In genomic region chr20:63573739-63574131, GRCh38 we compare ENCODE assay signal across 8 cellular contexts. TPM values are rescaled to one million over a fixed set of nuclear protein-coding genes. Genes with fewer than 3 reads are reported as not detected.
DNase-seq lines count a peak whose midpoint lies in the region; ATAC-seq and TF ChIP-seq lines count a peak whose summit lies in the region.

No MANE protein-coding gene starts in this region.

- TF ChIP-seq CTCF in astrocyte of the cerebellum (IDR thresholded peaks at IDR 0.05; ENCODE audit: low read depth, low read length, missing control alignments) (no peak), left lung (IDR thresholded peaks at IDR 0.05) (no peak), thoracic aorta (IDR thresholded peaks at IDR 0.05) (no peak)

- intact Hi-C loops in left lung (cut with DNase I): no loop called here

- peak overlapping the region; percentile 88 for H3K4me3 Mint-ChIP-seq in T-helper 1 cell treated with Interleukin-12 subunit alpha and Interleukin-12 subunit beta and Interleukin-4 antibody, amounts not matched to agents 30 μg/mL and 1 μg/mL, for 36 hours

- no peaks in the 10 kb centered on the region for H3K9me3 ChIP-seq in left lung
- H3K9me3 ChIP-seq in thoracic aorta: no peaks in the 10 kb centered on the region

- H3K36me3 ChIP-seq in left lung: peaks cover 0 to 34% of the 10 kb centered on the region in 2 donors
- H3K36me3 ChIP-seq in thoracic aorta: no peaks in the 10 kb centered on the region

- H3K9me3 Mint-ChIP-seq in T-helper 1 cell treated with Interleukin-12 subunit alpha and Interleukin-12 subunit beta and Interleukin-4 antibody, amounts not matched to agents 30 μg/mL and 1 μg/mL, for 36 hours: no peaks in the 10 kb centered on the region

- peaks cover 0 to 47% of the 10 kb centered on the region in 2 donors for H3K4me1 ChIP-seq in left lung
- peaks cover 5 to 11% of the 10 kb centered on the region in 2 donors for H3K4me1 ChIP-seq in thoracic aorta (ENCODE audit: control insufficient read depth in 1 of 2, low read depth in 2 of 2)

- DNase-seq in T-helper 1 cell (no peak), astrocyte of the cerebellum (ENCODE audit: low read depth) (no peak), left lung (no peak), thoracic aorta (ENCODE audit: low spot score) (no peak), AG08395 (ENCODE audit: low spot score) (no peak), NCI-H1930 (lab: John Stamatoyannopoulos, UW) (no peak)

- peak overlapping the region; percentile 88 for H3K27ac Mint-ChIP-seq in T-helper 1 cell treated with Interleukin-12 subunit alpha and Interleukin-12 subunit beta and Interleukin-4 antibody, amounts not matched to agents 30 μg/mL and 1 μg/mL, for 36 hours

- H3K27me3 ChIP-seq in left lung (peaks cover 0 to 51% of the 10 kb centered on the region in 2 donors), thoracic aorta (replicated peaks; ENCODE audit: insufficient read depth) (no peaks in the 10 kb centered on the region)

- peak overlapping the region; percentile 77 to 86 for H3K27ac ChIP-seq in left lung
- no peak overlapping the region for H3K27ac ChIP-seq in thoracic aorta

- ATAC-seq in left lung: peak; percentile 38
- no peak for ATAC-seq in thoracic aorta (ENCODE audit: insufficient number of reproducible peaks, low FRiP score, low read depth)
- no peak for ATAC-seq in HG02870 (IDR thresholded peaks at IDR 0.05; ENCODE audit: unreplicated experiment)

- H3K27me3 Mint-ChIP-seq in T-helper 1 cell treated with Interleukin-12 subunit alpha and Interleukin-12 subunit beta and Interleukin-4 antibody, amounts not matched to agents 30 μg/mL and 1 μg/mL, for 36 hours (ENCODE audit: low read depth): peaks cover 13% of the 10 kb centered on the region

- in situ Hi-C loops in astrocyte of the cerebellum (cut with HindIII; ENCODE audit: low sequenced_read_pairs): no loop called here

- peaks cover 5% of the 10 kb centered on the region for H3K36me3 Mint-ChIP-seq in T-helper 1 cell treated with Interleukin-12 subunit alpha and Interleukin-12 subunit beta and Interleukin-4 antibody, amounts not matched to agents 30 μg/mL and 1 μg/mL, for 36 hours (ENCODE audit: low read depth)

- H3K4me3 ChIP-seq in astrocyte of the cerebellum (ENCODE audit: low read depth, low read length) (peak overlapping the region; percentile 70), left lung (peak overlapping the region; percentile 82 to 87), thoracic aorta (peak overlapping the region; percentile 90)

- peaks cover 10% of the 10 kb centered on the region for H3K4me1 Mint-ChIP-seq in T-helper 1 cell treated with Interleukin-12 subunit alpha and Interleukin-12 subunit beta and Interleukin-4 antibody, amounts not matched to agents 30 μg/mL and 1 μg/mL, for 36 hours (ENCODE audit: low read depth)

RNA-seq across cellular contexts. Expression of gene HELZ2, which starts 0.3 kb away (rescaled TPM):
- total RNA-seq in left lung (10 to 100 TPM; 45.8 to 53.3 TPM), thoracic aorta (10 to 100 TPM; 45.2 to 50.3 TPM)

RNA-seq across cellular contexts. Expression of gene FNDC11, which starts 19.8 kb away (rescaled TPM):
- total RNA-seq in left lung (under 1 TPM; 0.23 to 0.60 TPM), thoracic aorta (under 1 TPM in 1 of 2 donors, not detected in 1; 0.54 TPM)

RNA-seq across cellular contexts. Expression of gene SRMS, which starts 26.2 kb away (rescaled TPM):
- not detected for total RNA-seq in left lung
- total RNA-seq in thoracic aorta: not detected

RNA-seq across cellular contexts. Expression of gene PTK6, which starts 36.6 kb away (rescaled TPM):
- total RNA-seq in left lung (1 to 10 TPM; 4.5 to 7.3 TPM), thoracic aorta (under 1 TPM in 1 of 2 donors, not detected in 1; 0.56 TPM)

RNA-seq across cellular contexts. Expression of gene GMEB2, which starts 53.2 kb away (rescaled TPM):
- total RNA-seq in left lung (1 to 10 TPM; 8.1 to 9.8 TPM), thoracic aorta (10 to 100 TPM; 10.0 to 14.7 TPM)

Comparison
In these comparisons a context has a peak if more than half of its experiments do, and no peak if none do; other contexts are left out.
1. H3K27ac ChIP-seq: peak in left lung (2 of 2); none in thoracic aorta (0 of 2).
2. Peak in every context shown above with its lines, with median percentiles within 50 percentile points of each other: H3K4me3 ChIP-seq.